15 cellular contexts compared by ENCODE assay signal in genomic region chr12:43044241-43044640, GRCh38.
DNase-seq lines count a peak whose midpoint lies in the region; TF ChIP-seq lines count a peak whose summit lies in the region.
"Had no signal": no experiment of that assay in that cellular context is flagged by ENCODE, and none has a peak within 500 bp of the region (broad histone marks: within the 10 kb centered on the region; RNA-seq: fewer than 3 reads in every experiment).

No MANE protein-coding gene starts in this region.

- H3K27me3 ChIP-seq in mammary epithelial cell (ENCODE audit: insufficient read depth, low read length) (no peaks in the 10 kb centered on the region), breast epithelium (no peaks in the 10 kb centered on the region), adipocyte (replicated peaks; ENCODE audit: control insufficient read depth, insufficient read depth, low read length) (no peaks in the 10 kb centered on the region), endodermal cell (ENCODE audit: control insufficient read depth, insufficient read depth, low read length, poor library complexity, severe bottlenecking) (no peaks in the 10 kb centered on the region), Peyer's patch (no peaks in the 10 kb centered on the region)

- H3K36me3 ChIP-seq in mammary epithelial cell (ENCODE audit: insufficient read depth, low read length): no peaks in the 10 kb centered on the region
- no peaks in the 10 kb centered on the region for H3K36me3 ChIP-seq in breast epithelium
- H3K36me3 ChIP-seq in adipocyte (ENCODE audit: control insufficient read depth, insufficient read depth, low read length, severe bottlenecking): no peaks in the 10 kb centered on the region
- H3K36me3 ChIP-seq in endodermal cell (ENCODE audit: control insufficient read depth, insufficient read depth, low read length): no peaks in the 10 kb centered on the region
- H3K36me3 ChIP-seq in Peyer's patch: no peaks in the 10 kb centered on the region

- in situ Hi-C loops in mammary epithelial cell (cut with MboI; ENCODE audit: low sequenced_read_pairs in 2 of 2): no loop called here

- no peaks in the 10 kb centered on the region for H3K9me3 Mint-ChIP-seq in endodermal cell
- H3K9me3 Mint-ChIP-seq: HFFc6 had no signal

- dilution Hi-C loops in mammary epithelial cell (cut with HindIII; ENCODE audit: low sequenced_read_pairs): no loop called here

- H3K9me3 ChIP-seq in mammary epithelial cell (replicated peaks; ENCODE audit: insufficient read depth, low read length) (no peaks in the 10 kb centered on the region), breast epithelium (no peaks in the 10 kb centered on the region), adipocyte (ENCODE audit: control insufficient read depth, low read length) (no peaks in the 10 kb centered on the region), endodermal cell (ENCODE audit: control insufficient read depth, low read length) (no peaks in the 10 kb centered on the region), Peyer's patch (no peaks in the 10 kb centered on the region)

- H3K4me1 ChIP-seq in mammary epithelial cell (ENCODE audit: insufficient read depth, low read length) (no peaks in the 10 kb centered on the region), breast epithelium (no peaks in the 10 kb centered on the region), adipocyte (ENCODE audit: control insufficient read depth, insufficient read depth, low read length) (peaks cover 12% of the 10 kb centered on the region), endodermal cell (ENCODE audit: control insufficient read depth, insufficient read depth, low read length) (no peaks in the 10 kb centered on the region), Peyer's patch (no peaks in the 10 kb centered on the region)

- intact Hi-C loops in mammary epithelial cell (cut with micrococcal nuclease): no loop called here
- intact Hi-C loops in breast epithelium (cut with DNase I; ENCODE audit: low total_unique reads): no loop called here

- H3K4me3 Mint-ChIP-seq in endodermal cell: no peak overlapping the region
- H3K4me3 Mint-ChIP-seq: CD14-positive monocyte; CD8-positive, alpha-beta T cell; HFFc6 had no signal

- no peak for TF ChIP-seq POLR2A in breast epithelium (IDR thresholded peaks at IDR 0.05)
- no peak for TF ChIP-seq POLR2A in Peyer's patch (IDR thresholded peaks at IDR 0.05)

- no peaks in the 10 kb centered on the region for H3K4me1 Mint-ChIP-seq in endodermal cell
- H3K4me1 Mint-ChIP-seq: CD14-positive monocyte had no signal

- no peak overlapping the region for H3K27ac Mint-ChIP-seq in endodermal cell
- H3K27ac Mint-ChIP-seq: CD14-positive monocyte; CD8-positive, alpha-beta T cell; HFFc6 had no signal

- peak overlapping the region; percentile 66 for H2AFZ ChIP-seq in mammary epithelial cell (ENCODE audit: low read depth, low read length)

- H3K9ac ChIP-seq in mammary epithelial cell (ENCODE audit: insufficient read depth, low read length) (no peak overlapping the region), adipocyte (ENCODE audit: low read length) (no peak overlapping the region), endodermal cell (ENCODE audit: extremely low read depth, low read length, poor library complexity, severe bottlenecking) (no peak overlapping the region)

- no TSS peak for BruUV-seq in mammary epithelial cell (replicated peaks; lab: Mats Ljungman, UMichigan)

- DNase-seq in mammary epithelial cell: peak; percentile 7
- DNase-seq in breast epithelium (ENCODE audit: low spot score in 2 of 2): no peak
- DNase-seq in adipocyte (ENCODE audit: low read depth): peak; percentile 8
- peak; percentile 78 for DNase-seq in fibroblast of gingiva (ENCODE audit: low read depth)
- DNase-seq in epidermal melanocyte (ENCODE audit: insufficient read length, low spot score): no peak
- no peak for DNase-seq in endodermal cell
- DNase-seq in Peyer's patch: no peak
- DNase-seq: CD8-positive, alpha-beta T cell; COR-L47; DMS153; DMS79 treated with DMSO at 0.1 percent for 48 hours; EL; HCEC 1CT; HFFc6 had no signal

- H3K27me3 Mint-ChIP-seq in endodermal cell (ENCODE audit: insufficient read depth): no peaks in the 10 kb centered on the region

- H4K20me1 ChIP-seq in mammary epithelial cell (ENCODE audit: insufficient read depth, low read length): no peaks in the 10 kb centered on the region

- CTCF ChIA-PET in mammary epithelial cell (lab: Charles Lee; ENCODE audit: low non-redundant PET): no interaction called here

- no peaks in the 10 kb centered on the region for H3K79me2 ChIP-seq in mammary epithelial cell (ENCODE audit: insufficient read depth, low read length)

- H3K27ac ChIP-seq in mammary epithelial cell (ENCODE audit: insufficient read depth, low read depth, low read length) (no peak overlapping the region), breast epithelium (no peak overlapping the region), endodermal cell (ENCODE audit: low read depth, low read length) (no peak overlapping the region), Peyer's patch (no peak overlapping the region)

- H3K4me3 ChIP-seq in mammary epithelial cell (replicated peaks in 1 of 3; ENCODE audit: insufficient read depth in 1 of 3, low read depth in 2 of 3, low read length in 3 of 3) (no peak overlapping the region), breast epithelium (no peak overlapping the region), adipocyte (ENCODE audit: low read length) (no peak overlapping the region), endodermal cell (ENCODE audit: low read length) (no peak overlapping the region), Peyer's patch (no peak overlapping the region)

- WGBS in mammary epithelial cell (ENCODE audit: low coverage, missing lambda C conversion rate): 71% methylated on average over 2 of the region's 2 CpGs
- 83 to 90% methylated on average over 2 of the region's 2 CpGs for WGBS in endodermal cell (ENCODE audit: insufficient coverage in 1 of 2, insufficient read length in 1 of 2), 2 experiments

- H3K4me2 ChIP-seq in mammary epithelial cell (ENCODE audit: insufficient read depth, low read depth, low read length): no peak overlapping the region

- TF ChIP-seq CTCF in mammary epithelial cell (conservative IDR thresholded peaks at IDR 0.05 in 1 of 2, IDR thresholded peaks at IDR 0.05 in 1 of 2; ENCODE audit: extremely low read depth in 1 of 2, insufficient read depth in 1 of 2, low read depth in 1 of 2, low read length in 2 of 2) (no peak), breast epithelium (IDR thresholded peaks at IDR 0.05) (no peak), endodermal cell (conservative IDR thresholded peaks at IDR 0.05) (no peak), Peyer's patch (IDR thresholded peaks at IDR 0.05) (no peak)

- no peaks in the 10 kb centered on the region for H3K36me3 Mint-ChIP-seq in endodermal cell (ENCODE audit: low read depth)
- H3K36me3 Mint-ChIP-seq: CD14-positive monocyte; CD8-positive, alpha-beta T cell had no signal

Comparison
In these comparisons a context has a peak if more than half of its experiments do, and no peak if none do; other contexts are left out.
1. DNase-seq: peak in mammary epithelial cell (single experiment), adipocyte (single experiment) and fibroblast of gingiva (single experiment); none in breast epithelium (0 of 2), epidermal melanocyte (single experiment), endodermal cell (single experiment) and Peyer's patch (0 of 3).